Comparison of ENCODE assay signal across 11 cellular contexts in genomic region chr5:57841671-57842375, GRCh38.
DNase-seq lines count a peak whose midpoint lies in the region; ATAC-seq and TF ChIP-seq lines count a peak whose summit lies in the region.
"Had no signal": no experiment of that assay in that cellular context is flagged by ENCODE, and none has a peak within 500 bp of the region (broad histone marks: within the 10 kb centered on the region; RNA-seq: fewer than 3 reads in every experiment).

No MANE protein-coding gene starts in this region.

- TF ChIP-seq CTCF in cardiac muscle cell (IDR thresholded peaks at IDR 0.05; ENCODE audit: low read depth, low read length): no peak
- TF ChIP-seq CTCF in right atrium auricular region (IDR thresholded peaks at IDR 0.05): no peak
- no peak for TF ChIP-seq CTCF in astrocyte of the spinal cord (IDR thresholded peaks at IDR 0.05; ENCODE audit: low read depth, low read length)
- no peak for TF ChIP-seq CTCF in upper lobe of right lung (IDR thresholded peaks at IDR 0.05)

- no peak overlapping the region for H3K4me3 Mint-ChIP-seq in T-helper 17 cell

- H3K27ac ChIP-seq in cardiac muscle cell: no peak overlapping the region
- no peak overlapping the region for H3K27ac ChIP-seq in right atrium auricular region
- H3K27ac ChIP-seq in upper lobe of right lung: no peak overlapping the region

- no peaks in the 10 kb centered on the region for H3K27me3 ChIP-seq in cardiac muscle cell
- no peaks in the 10 kb centered on the region for H3K27me3 ChIP-seq in right atrium auricular region
- H3K27me3 ChIP-seq in upper lobe of right lung: no peaks in the 10 kb centered on the region
- H3K27me3 ChIP-seq: breast epithelium had no signal

- H3K4me3 ChIP-seq in cardiac muscle cell (no peak overlapping the region), right atrium auricular region (no peak overlapping the region), astrocyte of the spinal cord (ENCODE audit: low read depth, low read length) (no peak overlapping the region), upper lobe of right lung (no peak overlapping the region)
- H3K4me3 ChIP-seq: breast epithelium had no signal

- H3K4me1 Mint-ChIP-seq in T-helper 17 cell: no peaks in the 10 kb centered on the region

- in situ Hi-C loops in astrocyte of the spinal cord (cut with HindIII; ENCODE audit: low sequenced_read_pairs): no loop called here

- ATAC-seq in upper lobe of right lung (peak; percentile 40), GM21526 (IDR thresholded peaks at IDR 0.05; ENCODE audit: low FRiP score, unreplicated experiment) (no peak), T-helper 17 cell (no peak), HG02610 (IDR thresholded peaks at IDR 0.05; ENCODE audit: unreplicated experiment) (no peak)

- no peaks in the 10 kb centered on the region for H3K4me1 ChIP-seq in cardiac muscle cell (ENCODE audit: low read depth)
- peaks cover 0 to 7% of the 10 kb centered on the region in 2 donors for H3K4me1 ChIP-seq in right atrium auricular region
- H3K4me1 ChIP-seq in upper lobe of right lung: peaks cover 9% of the 10 kb centered on the region
- H3K4me1 ChIP-seq: breast epithelium had no signal

- peak; percentile 18 to 90 for DNase-seq in cardiac muscle cell (ENCODE audit: low read depth in 1 of 2, low spot score in 1 of 2)
- no peak for DNase-seq in right atrium auricular region (ENCODE audit: low spot score)
- DNase-seq in astrocyte of the spinal cord (ENCODE audit: low read depth, low spot score): peak; percentile 95
- DNase-seq in iPS DF 19.7 (ENCODE audit: low read depth, low spot score): peak; percentile 85
- DNase-seq in upper lobe of right lung: no peak
- no peak for DNase-seq in T-helper 17 cell
- DNase-seq: 8988T; activated CD4-positive, alpha-beta T cell treated with anti-CD3 and anti-CD28 coated beads, Interleukin-2, amount 50 U/mL, for 4 hours had no signal

- intact Hi-C loops in upper lobe of right lung (cut with DNase I): no loop called here

- no peaks in the 10 kb centered on the region for H3K36me3 Mint-ChIP-seq in T-helper 17 cell (ENCODE audit: low read depth)

- peaks cover 44% of the 10 kb centered on the region for H3K27me3 Mint-ChIP-seq in T-helper 17 cell

- H3K27ac Mint-ChIP-seq in T-helper 17 cell: no peak overlapping the region

- no peaks in the 10 kb centered on the region for H3K36me3 ChIP-seq in cardiac muscle cell
- H3K36me3 ChIP-seq in right atrium auricular region: no peaks in the 10 kb centered on the region
- no peaks in the 10 kb centered on the region for H3K36me3 ChIP-seq in upper lobe of right lung
- H3K36me3 ChIP-seq: breast epithelium had no signal

- no peaks in the 10 kb centered on the region for H3K9me3 ChIP-seq in cardiac muscle cell (ENCODE audit: low read depth)
- H3K9me3 ChIP-seq in right atrium auricular region: no peaks in the 10 kb centered on the region
- H3K9me3 ChIP-seq in upper lobe of right lung: no peaks in the 10 kb centered on the region
- no peaks in the 10 kb centered on the region for H3K9me3 ChIP-seq in T-helper 17 cell (ENCODE audit: control insufficient read depth, low read length, poor library complexity, severe bottlenecking)
- H3K9me3 ChIP-seq: breast epithelium had no signal

Comparison
In these comparisons a context has a peak if more than half of its experiments do, and no peak if none do; other contexts are left out.
1. DNase-seq: peak in cardiac muscle cell (2 of 2), astrocyte of the spinal cord (single experiment) and iPS DF 19.7 (single experiment); none in right atrium auricular region (single experiment), upper lobe of right lung (single experiment) and T-helper 17 cell (0 of 3).